In genomic region chr18:31244737-31245432, GRCh38 we compare ENCODE assay signal across 14 cellular contexts.
DNase-seq lines count a peak whose midpoint lies in the region; ATAC-seq and TF ChIP-seq lines count a peak whose summit lies in the region.
"Had no signal": no experiment of that assay in that cellular context is flagged by ENCODE, and none has a peak within 500 bp of the region (broad histone marks: within the 10 kb centered on the region; RNA-seq: fewer than 3 reads in every experiment).

No MANE protein-coding gene starts in this region.

- H3K4me1 ChIP-seq in GM23338 (ENCODE audit: insufficient read depth) (peaks cover 25% of the 10 kb centered on the region), hepatocyte (ENCODE audit: insufficient read depth) (peaks cover 38% of the 10 kb centered on the region)

- no peaks in the 10 kb centered on the region for H3K9me3 Mint-ChIP-seq in GM23338
- H3K9me3 Mint-ChIP-seq in WTC11, result no peaks in the 10 kb centered on the region
- H3K9me3 Mint-ChIP-seq in progenitor cell of endocrine pancreas (ENCODE audit: low read depth), result no peaks in the 10 kb centered on the region
- H3K9me3 Mint-ChIP-seq: activated B cell treated with CpG ODN at 0.5 μM for 24 hours had no signal

- CTCF ChIA-PET in WTC11 (lab: Charles Lee), result interaction anchor here (1.3 kb wide), 1 partner anchor 38 kb away, joined by 3 read pairs; no protein-coding TSS in a partner anchor

- peaks cover 6% of the 10 kb centered on the region for H3K27me3 Mint-ChIP-seq in GM23338 (ENCODE audit: insufficient read depth, low read depth, poor library complexity)
- no peaks in the 10 kb centered on the region for H3K27me3 Mint-ChIP-seq in WTC11 (ENCODE audit: low read depth)
- H3K27me3 Mint-ChIP-seq in progenitor cell of endocrine pancreas, result no peaks in the 10 kb centered on the region
- H3K27me3 Mint-ChIP-seq: activated B cell treated with CpG ODN at 0.5 μM for 24 hours; central memory CD8-positive, alpha-beta T cell; naive B cell had no signal

- H3K27me3 ChIP-seq in GM23338 (ENCODE audit: insufficient read depth) (no peaks in the 10 kb centered on the region), hepatocyte (no peaks in the 10 kb centered on the region)

- 24% methylated on average over 7 of the region's 7 CpGs for WGBS in hepatocyte (ENCODE audit: low lambda C conversion rate, missing lambda C conversion rate)

- H3K4me2 ChIP-seq in GM23338 (no peak overlapping the region), hepatocyte (peak overlapping the region; percentile 57)

- H3K9me2 ChIP-seq in GM23338 (ENCODE audit: insufficient read depth) (no peaks in the 10 kb centered on the region; the same call in 1 of the 2 replicates), hepatocyte (replicated peaks; ENCODE audit: insufficient read depth) (no peaks in the 10 kb centered on the region)

- POLR2A ChIA-PET in WTC11 (lab: Charles Lee), result interaction anchor here (0.7 kb wide), 1 partner anchor 166 kb away, joined by 3 read pairs; no protein-coding TSS in a partner anchor

- TF ChIP-seq CTCF in GM23338 (conservative IDR thresholded peaks at IDR 0.05; ENCODE audit: low read depth in 2 of 2), result no peak
- TF ChIP-seq CTCF in WTC11 (IDR thresholded peaks at IDR 0.05), result no peak
- no peak for TF ChIP-seq CTCF in hepatocyte (IDR thresholded peaks at IDR 0.05; ENCODE audit: poor library complexity)
- TF ChIP-seq CTCF in progenitor cell of endocrine pancreas (IDR thresholded peaks at IDR 0.05; ENCODE audit: unreplicated experiment), result no peak

- H3K36me3 ChIP-seq in GM23338 (ENCODE audit: insufficient read depth) (no peaks in the 10 kb centered on the region), hepatocyte (replicated peaks; ENCODE audit: insufficient read depth, low read depth) (no peaks in the 10 kb centered on the region)

- H3K27ac ChIP-seq in GM23338 (ENCODE audit: low read depth), result no peak overlapping the region
- H3K27ac ChIP-seq in hepatocyte, result peak overlapping the region; percentile 78

- no peaks in the 10 kb centered on the region for H3F3A ChIP-seq in GM23338 (replicated peaks; ENCODE audit: low read depth)

- H3K4me3 Mint-ChIP-seq in GM23338, result no peak overlapping the region
- H3K4me3 Mint-ChIP-seq in WTC11, result no peak overlapping the region
- H3K4me3 Mint-ChIP-seq in progenitor cell of endocrine pancreas (ENCODE audit: low read depth), result peak overlapping the region; percentile 41
- H3K4me3 Mint-ChIP-seq: activated B cell treated with CpG ODN at 0.5 μM for 24 hours; central memory CD8-positive, alpha-beta T cell; naive B cell had no signal

- H2AFZ ChIP-seq in GM23338 (peak overlapping the region; percentile 94), hepatocyte (peak overlapping the region; percentile 40)

- H3K36me3 Mint-ChIP-seq in GM23338 (ENCODE audit: low read depth) (no peaks in the 10 kb centered on the region), WTC11 (no peaks in the 10 kb centered on the region), progenitor cell of endocrine pancreas (ENCODE audit: insufficient read depth) (no peaks in the 10 kb centered on the region)
- H3K36me3 Mint-ChIP-seq: naive B cell had no signal

- no peaks in the 10 kb centered on the region for H3K9me3 ChIP-seq in hepatocyte (ENCODE audit: low read depth)

- peaks cover 50% of the 10 kb centered on the region for H3K4me1 Mint-ChIP-seq in GM23338
- peaks cover 59% of the 10 kb centered on the region for H3K4me1 Mint-ChIP-seq in WTC11
- peaks cover 67% of the 10 kb centered on the region for H3K4me1 Mint-ChIP-seq in progenitor cell of endocrine pancreas (ENCODE audit: low read depth)
- H3K4me1 Mint-ChIP-seq: activated B cell treated with CpG ODN at 0.5 μM for 24 hours; central memory CD8-positive, alpha-beta T cell; naive B cell had no signal

- no peak overlapping the region; the same call in 1 of the 2 replicates for H3K27ac Mint-ChIP-seq in GM23338
- H3K27ac Mint-ChIP-seq in WTC11, result peak overlapping the region; percentile 54; the same call in 1 of the 2 replicates
- peak overlapping the region; percentile 97 for H3K27ac Mint-ChIP-seq in progenitor cell of endocrine pancreas
- H3K27ac Mint-ChIP-seq: activated B cell treated with CpG ODN at 0.5 μM for 24 hours had no signal

- no peak overlapping the region for H3K4me3 ChIP-seq in GM23338
- H3K4me3 ChIP-seq in hepatocyte, result no peak overlapping the region

- DNase-seq in GM23338 (ENCODE audit: low spot score) (no peak), WTC11 (ENCODE audit: low spot score) (no peak), hepatocyte (ENCODE audit: low spot score) (no peak), progenitor cell of endocrine pancreas (ENCODE audit: low spot score, unreplicated experiment) (no peak), DMS79 treated with DMSO at 0.1 percent for 48 hours (lab: John Stamatoyannopoulos, UW) (no peak)
- no peak for DNase-seq in activated CD4-positive, alpha-beta T cell treated with anti-CD3 and anti-CD28 coated beads, Interleukin-2, amount 50 U/mL, for 48 hours
- DNase-seq: activated B cell treated with CpG ODN at 0.5 μM for 24 hours, glutamatergic neuron, naive B cell, NCI-H2081 treated with DMSO at 0.1 percent for 48 hours, RPMI8226 had no signal

- H3K79me2 ChIP-seq in GM23338 (replicated peaks; ENCODE audit: insufficient read depth) (no peaks in the 10 kb centered on the region), hepatocyte (no peaks in the 10 kb centered on the region)

- ATAC-seq in GM23338 (peak; percentile 18; the same call in 1 of the 3 replicates), WTC11 (no peak; the same call in 1 of the 2 replicates), GM18909 (IDR thresholded peaks at IDR 0.05; ENCODE audit: poor library complexity, unreplicated experiment) (no peak), HG02970 (IDR thresholded peaks at IDR 0.05; ENCODE audit: low FRiP score, unreplicated experiment) (no peak)

- H4K20me1 ChIP-seq in GM23338 (replicated peaks; ENCODE audit: insufficient read depth), result no peaks in the 10 kb centered on the region
- H4K20me1 ChIP-seq in hepatocyte (ENCODE audit: insufficient read depth, poor library complexity, severe bottlenecking), result no peaks in the 10 kb centered on the region

TF ChIP-seq in GM23338, 12 proteins besides CTCF, POLR2A, EP300 and RAD21 (continues in another document):
- no peak for TF ChIP-seq EZH2 (IDR thresholded peaks at IDR 0.05; ENCODE audit: low read depth, unreplicated experiment)
- TF ChIP-seq ZNF331 (CRISPR knock-in tag; IDR thresholded peaks at IDR 0.05; ENCODE audit: low read depth), result no peak
- TF ChIP-seq STAT1 (IDR thresholded peaks at IDR 0.05; ENCODE audit: unreplicated experiment), result no peak
- TF ChIP-seq ZNF114 (CRISPR knock-in tag; IDR thresholded peaks at IDR 0.05), result no peak
- no peak for TF ChIP-seq EZH2phosphoT487 (IDR thresholded peaks at IDR 0.05; ENCODE audit: unreplicated experiment)
- no peak for TF ChIP-seq POLR2AphosphoS5 (IDR thresholded peaks at IDR 0.05; ENCODE audit: low read depth)
- no peak for TF ChIP-seq JUNB (IDR thresholded peaks at IDR 0.05; ENCODE audit: unreplicated experiment)
- no peak for TF ChIP-seq NANOG (IDR thresholded peaks at IDR 0.05; ENCODE audit: borderline replicate concordance)
- TF ChIP-seq ETS1 (IDR thresholded peaks at IDR 0.05), result no peak

TF ChIP-seq in WTC11, 78 proteins besides CTCF, POLR2A, EP300 and RAD21:
- TF ChIP-seq IRF1 (CRISPR knock-in tag; IDR thresholded peaks at IDR 0.05), result no peak
- no peak for TF ChIP-seq GRHL2 (CRISPR knock-in tag; IDR thresholded peaks at IDR 0.05; ENCODE audit: insufficient replicate concordance, severe bottlenecking)
- no peak for TF ChIP-seq OVOL2 (CRISPR knock-in tag; IDR thresholded peaks at IDR 0.05; ENCODE audit: borderline replicate concordance)
